ENCODE assay signal across 17 cellular contexts in the genomic region with DNA sequence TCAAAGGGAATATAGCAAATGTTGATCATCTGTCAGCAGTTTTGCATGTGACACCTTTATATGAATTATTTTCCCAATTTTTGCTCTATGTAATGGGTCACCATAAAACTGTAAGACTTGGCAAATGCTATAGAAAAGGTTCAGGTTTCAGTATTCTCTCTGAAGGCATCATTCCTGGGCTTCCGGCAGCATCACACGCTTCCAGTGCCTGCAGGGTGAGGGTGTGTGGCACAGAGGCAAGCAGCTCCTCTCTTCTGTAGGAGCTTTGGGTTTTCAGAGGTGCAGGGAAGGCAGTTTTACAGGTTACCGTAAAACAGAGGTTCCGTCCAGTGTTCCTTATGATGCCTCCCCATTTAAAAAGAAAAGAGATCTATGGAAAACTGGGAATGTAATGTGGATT. TPM values are rescaled to one million over a fixed set of nuclear protein-coding genes. Genes with fewer than 3 reads are reported as not detected.
A peak's percentile ranks its signal among the peaks of the same experiment; 100 is the strongest.
DNase-seq lines count a peak whose midpoint lies in the region; ATAC-seq and TF ChIP-seq lines count a peak whose summit lies in the region.
"Had no signal": no experiment of that assay in that cellular context is flagged by ENCODE, and none has a peak within 500 bp of the region (broad histone marks: within the 10 kb centered on the region; RNA-seq: fewer than 3 reads in every experiment).

No MANE protein-coding gene starts in this region.

- ATAC-seq in natural killer cell (no peak), HG03108 (IDR thresholded peaks at IDR 0.05; ENCODE audit: unreplicated experiment) (no peak)
- ATAC-seq in natural killer cell treated with Interleukin-12 subunit alpha and Interleukin-12 subunit beta and Interleukin-15 and Interleukin-18, amount 100 ng/mL, for 72 hours, result no peak
- ATAC-seq: GM23338 had no signal

- 97% methylated on average over 4 of the region's 4 CpGs for WGBS in esophagus muscularis mucosa

- H3K4me3 ChIP-seq in esophagus muscularis mucosa, result no peak overlapping the region
- H3K4me3 ChIP-seq: GM23338, PC-9 had no signal

- H3K27ac Mint-ChIP-seq in activated T-cell treated with anti-CD3 and anti-CD28 coated beads, Interleukin-2, amount 50 U/mL, for 24 hours, result peak overlapping the region; percentile 74
- H3K27ac Mint-ChIP-seq in natural killer cell, result peak overlapping the region; percentile 66 to 77
- peak overlapping the region in 1 of 2 donors; percentile 33 for H3K27ac Mint-ChIP-seq in natural killer cell treated with Interleukin-12 subunit alpha and Interleukin-12 subunit beta and Interleukin-15 and Interleukin-18, amount 100 ng/mL, for 72 hours
- H3K27ac Mint-ChIP-seq: GM23338 had no signal

- H3K27me3 ChIP-seq in esophagus muscularis mucosa, result no peaks in the 10 kb centered on the region
- H3K27me3 ChIP-seq: BE2C had no signal

- intact Hi-C loops in natural killer cell (cut with micrococcal nuclease) (no loop called here), esophagus muscularis mucosa (cut with DNase I) (no loop called here)

- H3K4me1 Mint-ChIP-seq in activated T-cell treated with anti-CD3 and anti-CD28 coated beads, Interleukin-2, amount 50 U/mL, for 24 hours (ENCODE audit: low read depth), result peaks cover 8% of the 10 kb centered on the region
- H3K4me1 Mint-ChIP-seq in natural killer cell, result peaks cover 21 to 22% of the 10 kb centered on the region in 2 donors
- peaks cover 9 to 10% of the 10 kb centered on the region in 2 donors for H3K4me1 Mint-ChIP-seq in natural killer cell treated with Interleukin-12 subunit alpha and Interleukin-12 subunit beta and Interleukin-15 and Interleukin-18, amount 100 ng/mL, for 72 hours (ENCODE audit: low read depth in 2 of 2)
- H3K4me1 Mint-ChIP-seq: GM23338 had no signal

- no peak overlapping the region for H3K4me3 Mint-ChIP-seq in activated T-cell treated with anti-CD3 and anti-CD28 coated beads, Interleukin-2, amount 50 U/mL, for 24 hours
- no peak overlapping the region for H3K4me3 Mint-ChIP-seq in natural killer cell
- H3K4me3 Mint-ChIP-seq in natural killer cell treated with Interleukin-12 subunit alpha and Interleukin-12 subunit beta and Interleukin-15 and Interleukin-18, amount 100 ng/mL, for 72 hours, result no peak overlapping the region
- H3K4me3 Mint-ChIP-seq: CD4-positive, alpha-beta memory T cell; GM23338 had no signal

- TF ChIP-seq CTCF in natural killer cell (IDR thresholded peaks at IDR 0.05), result no peak
- TF ChIP-seq CTCF in esophagus muscularis mucosa (IDR thresholded peaks at IDR 0.05), result no peak

- no peak for TF ChIP-seq EP300 in esophagus muscularis mucosa (IDR thresholded peaks at IDR 0.05)

- H3K9me3 Mint-ChIP-seq in activated T-cell treated with anti-CD3 and anti-CD28 coated beads, Interleukin-2, amount 50 U/mL, for 24 hours, result peaks cover 4% of the 10 kb centered on the region
- peaks cover 0 to 2% of the 10 kb centered on the region in 2 donors for H3K9me3 Mint-ChIP-seq in natural killer cell
- H3K9me3 Mint-ChIP-seq in natural killer cell treated with Interleukin-12 subunit alpha and Interleukin-12 subunit beta and Interleukin-15 and Interleukin-18, amount 100 ng/mL, for 72 hours, result no peaks in the 10 kb centered on the region

- H3K36me3 Mint-ChIP-seq in activated T-cell treated with anti-CD3 and anti-CD28 coated beads, Interleukin-2, amount 50 U/mL, for 24 hours (ENCODE audit: low read depth), result peaks cover 91% of the 10 kb centered on the region
- peaks cover 27% of the 10 kb centered on the region for H3K36me3 Mint-ChIP-seq in natural killer cell
- peaks cover 11% of the 10 kb centered on the region for H3K36me3 Mint-ChIP-seq in natural killer cell treated with Interleukin-12 subunit alpha and Interleukin-12 subunit beta and Interleukin-15 and Interleukin-18, amount 100 ng/mL, for 72 hours

- TF ChIP-seq POLR2A in esophagus muscularis mucosa (IDR thresholded peaks at IDR 0.05; ENCODE audit: low read depth), result no peak

- H3K27ac ChIP-seq in esophagus muscularis mucosa (replicated peaks in 1 of 4), result no peak overlapping the region
- H3K27ac ChIP-seq: PC-9 had no signal

- peaks cover 4 to 64% (median 33%) of the 10 kb centered on the region in 4 donors for H3K36me3 ChIP-seq in esophagus muscularis mucosa
- H3K36me3 ChIP-seq: BE2C had no signal

- no peaks in the 10 kb centered on the region for H3K4me1 ChIP-seq in esophagus muscularis mucosa
- H3K4me1 ChIP-seq: BE2C had no signal

- no peaks in the 10 kb centered on the region for H3K27me3 Mint-ChIP-seq in activated T-cell treated with anti-CD3 and anti-CD28 coated beads, Interleukin-2, amount 50 U/mL, for 24 hours
- H3K27me3 Mint-ChIP-seq in natural killer cell (ENCODE audit: low read depth in 2 of 2), result no peaks in the 10 kb centered on the region
- H3K27me3 Mint-ChIP-seq in natural killer cell treated with Interleukin-12 subunit alpha and Interleukin-12 subunit beta and Interleukin-15 and Interleukin-18, amount 100 ng/mL, for 72 hours, result no peaks in the 10 kb centered on the region
- H3K27me3 Mint-ChIP-seq: CD4-positive, alpha-beta memory T cell had no signal

- DNase-seq in activated T-cell treated with anti-CD3 and anti-CD28 coated beads, Interleukin-2, amount 50 U/mL, for 24 hours, result no peak
- no peak for DNase-seq in activated T-cell treated with anti-CD3 and anti-CD28 coated beads, Interleukin-2, amount 50 U/mL, for 1 hour
- DNase-seq in natural killer cell (no peak), esophagus muscularis mucosa (ENCODE audit: extremely low spot score) (peak; percentile 60), NCI-H510A (lab: John Stamatoyannopoulos, UW) (no peak)
- no peak for DNase-seq in natural killer cell treated with Interleukin-12 subunit alpha and Interleukin-12 subunit beta and Interleukin-15 and Interleukin-18, amount 100 ng/mL, for 72 hours (ENCODE audit: low spot score)
- DNase-seq: BE2C; Calu3; CD4-positive, alpha-beta memory T cell; HCEC 1CT; NCI-H1105 treated with DMSO at 0.1 percent for 48 hours; NCI-H1694 treated with DMSO at 0.1 percent for 48 hours; NCI-H2227 treated with DMSO at 0.1 percent for 48 hours; NCI-H524 treated with DMSO at 0.1 percent for 48 hours; PC-9 had no signal

- H3K9me3 ChIP-seq in esophagus muscularis mucosa, result no peaks in the 10 kb centered on the region
- H3K9me3 ChIP-seq: BE2C had no signal

RNA-seq across cellular contexts. Expression of a gene that starts 18.8 kb away (rescaled TPM):
- total RNA-seq in natural killer cell (10 to 100 TPM; 27.4 to 39.6 (median 36.1) TPM), esophagus muscularis mucosa (10 to 100 TPM; 28.3 to 48.2 (median 31.7) TPM)
- 10 to 100 TPM; 16.6 to 21.4 TPM for total RNA-seq in natural killer cell treated with Interleukin-12 subunit alpha and Interleukin-12 subunit beta and Interleukin-15 and Interleukin-18, amount 100 ng/mL, for 72 hours

RNA-seq across cellular contexts. Expression of a gene that starts 18.9 kb away (rescaled TPM):
- total RNA-seq in natural killer cell (10 to 100 TPM; 30.8 to 40.5 (median 32.1) TPM), esophagus muscularis mucosa (10 to 100 TPM; 34.0 to 51.4 (median 40.7) TPM)
- total RNA-seq in natural killer cell treated with Interleukin-12 subunit alpha and Interleukin-12 subunit beta and Interleukin-15 and Interleukin-18, amount 100 ng/mL, for 72 hours, result 10 to 100 TPM; 29.6 to 31.8 TPM
